ENCODE assay signal across 8 cellular contexts in the genomic region with DNA sequence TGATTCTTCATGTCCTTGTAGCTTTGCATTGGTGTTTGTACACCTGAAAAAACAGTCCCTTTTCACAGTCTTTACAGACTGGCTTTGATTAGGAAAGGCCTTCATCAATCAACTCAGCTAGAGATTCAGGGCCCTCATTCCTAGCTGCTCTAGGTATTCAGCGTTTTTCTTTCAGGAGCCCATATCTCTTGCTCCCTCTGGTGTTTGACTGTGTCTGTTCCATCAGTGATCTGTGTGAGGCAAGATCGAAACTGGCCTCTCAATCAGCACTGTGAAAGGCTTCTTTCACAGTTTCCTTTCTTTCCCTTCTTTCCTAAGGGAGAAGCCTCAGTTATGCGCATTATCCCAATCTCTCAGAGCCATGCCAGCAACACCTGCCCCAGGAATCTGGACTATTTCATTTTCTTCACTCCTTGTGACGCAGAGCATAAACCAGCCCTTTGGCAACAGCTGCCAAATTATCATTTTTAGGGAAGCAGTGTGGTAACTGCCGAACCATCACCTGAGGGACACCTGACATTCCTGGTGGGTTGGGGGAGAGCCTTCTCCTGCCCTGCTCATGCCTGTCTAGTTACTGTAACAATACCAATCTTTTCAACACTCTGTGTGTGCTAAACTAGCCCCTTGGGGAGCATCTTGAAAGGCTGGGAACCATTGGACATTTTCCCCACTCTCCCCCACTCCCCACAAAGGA.
DNase-seq lines count a peak whose midpoint lies in the region; ATAC-seq, FAIRE-seq and TF ChIP-seq lines count a peak whose summit lies in the region.

No MANE protein-coding gene starts in this region.

- no peaks in the 10 kb centered on the region for H3K27me3 Mint-ChIP-seq in activated naive CD8-positive, alpha-beta T cell treated with anti-CD3 and anti-CD28 coated beads for 36 hours

- BruUV-seq in PC-3 (replicated peaks; lab: Mats Ljungman, UMichigan): no TSS peak

- H3K27ac Mint-ChIP-seq in activated naive CD8-positive, alpha-beta T cell treated with anti-CD3 and anti-CD28 coated beads for 36 hours: peak overlapping the region; percentile 35

- no peaks in the 10 kb centered on the region for H4K20me1 ChIP-seq in DOHH2 (ENCODE audit: control insufficient read depth, insufficient read depth, low read depth, low read length)
- H4K20me1 ChIP-seq in PC-3 (ENCODE audit: low read length): no peaks in the 10 kb centered on the region

- H3K4me3 Mint-ChIP-seq in activated naive CD8-positive, alpha-beta T cell treated with anti-CD3 and anti-CD28 coated beads for 36 hours: no peak overlapping the region

- no peaks in the 10 kb centered on the region for H3K79me2 ChIP-seq in DOHH2 (ENCODE audit: control insufficient read depth, low read length)
- H3K79me2 ChIP-seq in PC-3 (ENCODE audit: low read length): no peaks in the 10 kb centered on the region

- peaks cover 25% of the 10 kb centered on the region for H3K4me1 Mint-ChIP-seq in activated naive CD8-positive, alpha-beta T cell treated with anti-CD3 and anti-CD28 coated beads for 36 hours

- POLR2A ChIA-PET in PC-3 (lab: Charles Lee; ENCODE audit: unreplicated experiment): interaction anchor here (0.7 kb wide), 1 partner anchor 31 kb away, joined by 4 read pairs; no protein-coding TSS in a partner anchor

- H3K27ac ChIP-seq in DOHH2 (ENCODE audit: low read depth, low read length) (no peak overlapping the region), PC-3 (ENCODE audit: low read length) (no peak overlapping the region)

- ATAC-seq in GM21360 (IDR thresholded peaks at IDR 0.05; ENCODE audit: unreplicated experiment) (peak; percentile 92), HG03571 (IDR thresholded peaks at IDR 0.05; ENCODE audit: unreplicated experiment) (peak; percentile 84), PC-3 (peak; percentile 97)

- TF ChIP-seq CTCF in DOHH2 (IDR thresholded peaks at IDR 0.05; ENCODE audit: low read depth, low read length, poor library complexity, severe bottlenecking): peak; percentile 82
- TF ChIP-seq CTCF in PC-3 (conservative IDR thresholded peaks at IDR 0.05; ENCODE audit: low read depth, low read length): peak; percentile 73

- H3K9me2 ChIP-seq in DOHH2 (replicated peaks; ENCODE audit: control insufficient read depth, low read length) (no peaks in the 10 kb centered on the region), PC-3 (replicated peaks; ENCODE audit: low read length) (no peaks in the 10 kb centered on the region)

- H3K4me3 ChIP-seq in DOHH2 (ENCODE audit: low read length) (no peak overlapping the region), PC-3 (ENCODE audit: low read length) (no peak overlapping the region)

- no peak overlapping the region for H3K9ac ChIP-seq in PC-3 (ENCODE audit: low read length)

- peak overlapping the region; percentile 66 for H2AFZ ChIP-seq in PC-3 (ENCODE audit: low read length)

- CTCF ChIA-PET in PC-3 (lab: Charles Lee): interaction anchor here (0.6 to 2.5 kb wide), 8 partner anchors 39 to 560 kb away, joined by 3 to 50 read pairs (median 4); partner anchors contain the start of gene CCDC71L

- intact Hi-C loops in PC-3 (cut with micrococcal nuclease): loop anchor here (1.0 to 2.0 kb wide), 4 partner anchors 18 to 274 kb away; no protein-coding TSS in a partner anchor

- H3F3A ChIP-seq in DOHH2 (ENCODE audit: control insufficient read depth, insufficient read depth) (no peaks in the 10 kb centered on the region), PC-3 (ENCODE audit: low read length, unreplicated experiment) (no peaks in the 10 kb centered on the region)

- peaks cover 5% of the 10 kb centered on the region for H3K36me3 Mint-ChIP-seq in activated naive CD8-positive, alpha-beta T cell treated with anti-CD3 and anti-CD28 coated beads for 36 hours

- H3K4me1 ChIP-seq in DOHH2 (ENCODE audit: control insufficient read depth, low read length) (peaks cover 12% of the 10 kb centered on the region), PC-3 (ENCODE audit: insufficient read depth, low read length) (no peaks in the 10 kb centered on the region)

- DNase-seq in PC-3 (peak; percentile 72), hepatic stellate cell (ENCODE audit: low spot score) (peak; percentile 40), frontal cortex (ENCODE audit: low spot score in 2 of 2) (no peak)
- peak; percentile 35 for DNase-seq in activated naive CD8-positive, alpha-beta T cell treated with anti-CD3 and anti-CD28 coated beads for 36 hours
- peak in 3 of 4 experiments; percentile 9 to 16 (median 11) for DNase-seq in stimulated activated CD4-positive, alpha-beta T cell treated with anti-CD3 and anti-CD28 coated beads, Interleukin-1b, Interleukin-23, amount 100 ng/mL, for 24 hours (ENCODE audit: low read depth in 4 of 4, low spot score in 1 of 4)

- H3K4me2 ChIP-seq in DOHH2 (ENCODE audit: low read length) (peak overlapping the region; percentile 44), PC-3 (ENCODE audit: low read length) (0 out of 2 replicates have a peak overlapping the region, but pooled peaks have one; percentile 15)

- no peak for FAIRE-seq in frontal cortex (lab: Jason Lieb, UNC)

- H3K27me3 ChIP-seq in DOHH2 (ENCODE audit: control insufficient read depth, low read length): peaks cover 35% of the 10 kb centered on the region
- no peaks in the 10 kb centered on the region for H3K27me3 ChIP-seq in PC-3 (ENCODE audit: low read length)

- H3K9me3 ChIP-seq in DOHH2 (ENCODE audit: control insufficient read depth, insufficient read depth, low read length) (no peaks in the 10 kb centered on the region), PC-3 (ENCODE audit: low read length) (no peaks in the 10 kb centered on the region)

- H3K36me3 ChIP-seq in DOHH2 (ENCODE audit: control insufficient read depth, low read length): no peaks in the 10 kb centered on the region
- no peaks in the 10 kb centered on the region for H3K36me3 ChIP-seq in PC-3 (ENCODE audit: low read depth, low read length)

- H3K9me3 Mint-ChIP-seq in activated naive CD8-positive, alpha-beta T cell treated with anti-CD3 and anti-CD28 coated beads for 36 hours: peaks cover 11% of the 10 kb centered on the region

Comparison
In these comparisons a context has a peak if more than half of its experiments do, and no peak if none do; other contexts are left out.
1. DNase-seq: peak in PC-3 (single experiment), activated naive CD8-positive, alpha-beta T cell treated with anti-CD3 and anti-CD28 coated beads for 36 hours (single experiment), hepatic stellate cell (single experiment) and stimulated activated CD4-positive, alpha-beta T cell treated with anti-CD3 and anti-CD28 coated beads, Interleukin-1b, Interleukin-23, amount 100 ng/mL, for 24 hours (3 of 4); none in frontal cortex (0 of 2).
2. Peak in every context shown above with its lines, with median percentiles within 50 percentile points of each other: ATAC-seq.